23 cellular contexts compared by ENCODE assay signal in genomic region chr1:157580828-157581210, GRCh38. TPM values are rescaled to one million over a fixed set of nuclear protein-coding genes. Genes with fewer than 3 reads are reported as not detected.
"Had no signal": no experiment of that assay in that cellular context is flagged by ENCODE, and none has a peak within 500 bp of the region (broad histone marks: within the 10 kb centered on the region; RNA-seq: fewer than 3 reads in every experiment).

No MANE protein-coding gene starts in this region.

- H3K4me1 Mint-ChIP-seq: mesothelial cell of epicardium, neural progenitor cell had no signal

- H3K4me1 ChIP-seq: left ventricle myocardium inferior, lower lobe of right lung, neural progenitor cell, right atrium auricular region, tibial artery, upper lobe of left lung, uterus had no signal

- H3K4me2 ChIP-seq: hepatocyte, neural progenitor cell had no signal

- DNase-seq: effector CD8-positive, alpha-beta T cell; kidney; left cardiac atrium; left ventricle myocardium inferior; lower lobe of right lung; ovary; stimulated activated CD4-positive, alpha-beta T cell treated with anti-CD3 and anti-CD28 coated beads, Interleukin-12 subunit alpha, Interleukin-12 subunit beta, amount 100 ng/mL, for 4 hours; tibial artery; uterus had no signal

- H3K9ac ChIP-seq: neural progenitor cell had no signal

- H3K4me3 ChIP-seq: dorsolateral prefrontal cortex, hepatocyte, left ventricle myocardium inferior, lower lobe of right lung, neural progenitor cell, ovary, right atrium auricular region, tibial artery, upper lobe of left lung, uterus had no signal

- H3K27me3 Mint-ChIP-seq: memory B cell had no signal

- H3K79me2 ChIP-seq: hepatocyte had no signal

- H3K27me3 ChIP-seq: hepatocyte, neural progenitor cell, ovary, right atrium auricular region, upper lobe of left lung, uterus had no signal

- H3K27ac ChIP-seq: dorsolateral prefrontal cortex, hepatocyte, left ventricle myocardium inferior, lower lobe of right lung, neural progenitor cell, ovary, right atrium auricular region, tibial artery, upper lobe of left lung, uterus had no signal

- ATAC-seq: left cardiac atrium had no signal

- H3K9me3 ChIP-seq: lower lobe of right lung, ovary, uterus had no signal

- H3K4me3 Mint-ChIP-seq: mesothelial cell of epicardium; natural killer cell treated with Interleukin-12 subunit alpha and Interleukin-12 subunit beta and Interleukin-15 and Interleukin-18, amount 100 ng/mL, for 72 hours; neural progenitor cell; stimulated activated naive CD8-positive, alpha-beta T cell treated with anti-CD3 and anti-CD28 coated beads, Interleukin-15, Interleukin-2, amounts not matched to agents 100 ng/mL and 50 ng/mL, for 24 hours had no signal

- H3K27ac Mint-ChIP-seq: memory B cell; mesothelial cell of epicardium; natural killer cell treated with Interleukin-12 subunit alpha and Interleukin-12 subunit beta and Interleukin-15 and Interleukin-18, amount 100 ng/mL, for 72 hours; neural progenitor cell; stimulated activated naive CD8-positive, alpha-beta T cell treated with anti-CD3 and anti-CD28 coated beads, Interleukin-15, Interleukin-2, amounts not matched to agents 100 ng/mL and 50 ng/mL, for 24 hours had no signal

- H3K36me3 ChIP-seq: left ventricle myocardium inferior, lower lobe of right lung, neural progenitor cell, ovary, right atrium auricular region, tibial artery, upper lobe of left lung, uterus had no signal

- H3K9me3 Mint-ChIP-seq: memory B cell; mesothelial cell of epicardium; natural killer cell treated with Interleukin-12 subunit alpha and Interleukin-12 subunit beta and Interleukin-15 and Interleukin-18, amount 100 ng/mL, for 72 hours; neural progenitor cell; stimulated activated naive CD8-positive, alpha-beta T cell treated with anti-CD3 and anti-CD28 coated beads, Interleukin-15, Interleukin-2, amounts not matched to agents 100 ng/mL and 50 ng/mL, for 24 hours had no signal

- H2AFZ ChIP-seq: hepatocyte, neural progenitor cell had no signal

- H3K36me3 Mint-ChIP-seq: memory B cell; mesothelial cell of epicardium; natural killer cell treated with Interleukin-12 subunit alpha and Interleukin-12 subunit beta and Interleukin-15 and Interleukin-18, amount 100 ng/mL, for 72 hours; neural progenitor cell had no signal

RNA-seq across cellular contexts. Expression of gene FCRL4, which starts 17.1 kb away (rescaled TPM):
- total RNA-seq: hepatocyte; kidney; left cardiac atrium; left ventricle myocardium inferior; lower lobe of right lung; mucosa of gallbladder; myocyte; natural killer cell treated with Interleukin-12 subunit alpha and Interleukin-12 subunit beta and Interleukin-15 and Interleukin-18, amount 100 ng/mL, for 72 hours; ovary; posterior vena cava; right atrium auricular region; temporal lobe; upper lobe of left lung; uterus had no signal
- polyA plus RNA-seq: esophagus, hepatocyte, ovary had no signal

RNA-seq across cellular contexts. Expression of gene FCRL5, which starts 28.5 kb away (rescaled TPM):
- total RNA-seq: hepatocyte, left ventricle myocardium inferior, mesothelial cell of epicardium, myocyte, temporal lobe had no signal
- polyA plus RNA-seq: hepatocyte had no signal
